1 cellular context compared by ENCODE assay signal in the genomic region with DNA sequence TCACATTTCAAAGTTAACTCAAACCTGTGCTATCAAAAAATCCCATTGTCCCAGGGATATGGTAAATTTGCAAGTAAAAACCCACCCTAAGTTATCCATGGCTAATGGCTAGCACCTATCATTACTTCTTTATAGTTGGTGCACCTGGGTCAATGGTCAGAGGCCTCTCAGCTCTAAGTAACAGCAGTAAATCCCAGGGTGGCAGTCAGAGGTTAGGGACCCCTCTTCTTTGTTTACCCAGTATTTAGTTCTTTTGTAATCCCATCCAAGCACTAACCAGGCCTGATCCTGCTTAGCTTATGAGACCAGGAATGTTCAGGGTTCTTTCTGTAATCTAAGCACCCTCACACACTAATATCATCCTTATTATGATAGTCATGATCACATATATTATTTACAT.
TF ChIP-seq lines count a peak whose summit lies in the region.

No MANE protein-coding gene starts in this region.

TF ChIP-seq in WTC11, 78 proteins besides CTCF, POLR2A, EP300 and RAD21 (continued from another document):
- no peak for TF ChIP-seq ZNF532 (CRISPR knock-in tag; IDR thresholded peaks at IDR 0.05; ENCODE audit: borderline replicate concordance)
- no peak for TF ChIP-seq ATF1 (CRISPR knock-in tag; IDR thresholded peaks at IDR 0.05)
- no peak for TF ChIP-seq CREM (CRISPR knock-in tag; IDR thresholded peaks at IDR 0.05)
- TF ChIP-seq, protein P1, sequence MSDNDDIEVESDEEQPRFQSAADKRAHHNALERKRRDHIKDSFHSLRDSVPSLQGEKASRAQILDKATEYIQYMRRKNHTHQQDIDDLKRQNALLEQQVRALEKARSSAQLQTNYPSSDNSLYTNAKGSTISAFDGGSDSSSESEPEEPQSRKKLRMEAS (CRISPR knock-in tag; IDR thresholded peaks at IDR 0.05) = no peak
- TF ChIP-seq USF2 (CRISPR knock-in tag; IDR thresholded peaks at IDR 0.05) = no peak
